22 cellular contexts compared by ENCODE assay signal in the genomic region with DNA sequence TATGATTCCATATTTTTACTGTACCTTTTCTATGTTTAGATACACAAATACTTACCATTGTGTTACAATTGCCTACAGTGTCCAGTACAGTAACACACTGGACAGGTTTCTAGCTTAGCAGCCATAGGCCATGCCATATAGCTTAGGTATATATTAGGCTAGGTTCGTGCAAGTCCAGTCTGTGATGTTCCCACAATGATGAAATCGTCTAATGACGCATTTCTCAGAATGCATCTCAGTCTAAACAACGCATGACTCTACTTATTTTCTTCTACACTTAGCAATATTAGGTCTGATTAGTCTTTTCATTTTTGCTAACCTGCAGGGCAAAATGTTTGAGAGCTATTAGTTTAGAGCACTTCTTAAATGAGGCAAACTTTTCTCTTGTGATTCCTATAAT. TPM values are rescaled to one million over a fixed set of nuclear protein-coding genes. Genes with fewer than 3 reads are reported as not detected.
"Had no signal": no experiment of that assay in that cellular context is flagged by ENCODE, and none has a peak within 500 bp of the region (broad histone marks: within the 10 kb centered on the region; RNA-seq: fewer than 3 reads in every experiment).

No MANE protein-coding gene starts in this region.

- ATAC-seq: WTC11 had no signal

- H3K27me3 ChIP-seq: right atrium auricular region, tibial nerve, uterus had no signal

- DNase-seq: activated CD4-positive, alpha-beta memory T cell treated with anti-CD3 and anti-CD28 coated beads for 36 hours; activated CD4-positive, alpha-beta T cell treated with anti-CD3 and anti-CD28 coated beads for 4 hours; dermis blood vessel endothelial cell; kidney; left ventricle myocardium inferior; stimulated activated CD4-positive, alpha-beta T cell treated with anti-CD3 and anti-CD28 coated beads, Interleukin-2, amount 100 ng/mL, for 24 hours; stimulated activated naive CD4-positive, alpha-beta T cell treated with Interleukin-2 at 50 U/mL for 16 hours; uterus had no signal

- H3K27ac ChIP-seq: epithelial cell of prostate, left ventricle myocardium inferior, prostate gland, uterus had no signal

- H3K4me3 ChIP-seq: left ventricle myocardium inferior, prostate gland, right atrium auricular region, tibial nerve, uterus had no signal

- H3K27ac Mint-ChIP-seq: activated CD4-positive, alpha-beta memory T cell treated with anti-CD3 and anti-CD28 coated beads for 36 hours; activated naive CD8-positive, alpha-beta T cell; WTC11 had no signal

- H3K36me3 Mint-ChIP-seq: activated CD4-positive, alpha-beta memory T cell treated with anti-CD3 and anti-CD28 coated beads for 36 hours; WTC11 had no signal

- H3K9me3 Mint-ChIP-seq: neural crest cell had no signal

- H3K27me3 Mint-ChIP-seq: activated CD4-positive, alpha-beta memory T cell treated with anti-CD3 and anti-CD28 coated beads for 36 hours; activated naive CD8-positive, alpha-beta T cell had no signal

- H3K4me1 Mint-ChIP-seq: neural crest cell, WTC11 had no signal

- H3K4me1 ChIP-seq: prostate gland, uterus had no signal

- H3K9me3 ChIP-seq: left ventricle myocardium inferior, prostate gland, right atrium auricular region, tibial nerve, uterus had no signal

- H3K36me3 ChIP-seq: left ventricle myocardium inferior, prostate gland, right atrium auricular region, tibial nerve, uterus had no signal

- H3K4me3 Mint-ChIP-seq: activated CD4-positive, alpha-beta memory T cell treated with anti-CD3 and anti-CD28 coated beads for 36 hours; activated naive CD8-positive, alpha-beta T cell; neural crest cell; WTC11 had no signal

RNA-seq across cellular contexts. Expression of a gene that starts 22.7 kb away (rescaled TPM):
- total RNA-seq: activated CD4-positive, alpha-beta memory T cell treated with anti-CD3 and anti-CD28 coated beads for 36 hours; cerebellum; dermis blood vessel endothelial cell; frontal cortex; kidney; left ventricle myocardium inferior; mononuclear cell; neural crest cell; omental fat pad; prostate gland; right atrium auricular region; skeletal muscle tissue; subcutaneous adipose tissue; T-helper 2 cell treated with Interferon-gamma antibody and Interleukin-4, amounts not matched to agents 100 ng/mL and 5 ng/mL, for 36 hours; tibial nerve; uterus; WTC11 had no signal

RNA-seq across cellular contexts. Expression of a gene that starts 26.0 kb away (rescaled TPM):
- total RNA-seq: activated CD4-positive, alpha-beta memory T cell treated with anti-CD3 and anti-CD28 coated beads for 36 hours; mononuclear cell; neural crest cell; T-helper 2 cell treated with Interferon-gamma antibody and Interleukin-4, amounts not matched to agents 100 ng/mL and 5 ng/mL, for 36 hours had no signal

RNA-seq across cellular contexts. Expression of a gene that starts 29.3 kb away (rescaled TPM):
- total RNA-seq: activated CD4-positive, alpha-beta memory T cell treated with anti-CD3 and anti-CD28 coated beads for 36 hours; cerebellum; mononuclear cell; neural crest cell; T-helper 2 cell treated with Interferon-gamma antibody and Interleukin-4, amounts not matched to agents 100 ng/mL and 5 ng/mL, for 36 hours; WTC11 had no signal
